Comparison of ENCODE assay signal across 16 cellular contexts in genomic region chr4:183297675-183298074, GRCh38. TPM values are rescaled to one million over a fixed set of nuclear protein-coding genes. Genes with fewer than 3 reads are reported as not detected.
DNase-seq lines count a peak whose midpoint lies in the region; ATAC-seq and FAIRE-seq lines count a peak whose summit lies in the region.
"Had no signal": no experiment of that assay in that cellular context is flagged by ENCODE, and none has a peak within 500 bp of the region (broad histone marks: within the 10 kb centered on the region; RNA-seq: fewer than 3 reads in every experiment).

No MANE protein-coding gene starts in this region.

- DNase-seq in LoVo (ENCODE audit: low spot score) (no peak), sciatic nerve (ENCODE audit: low spot score) (no peak), urothelium cell line (ENCODE audit: low spot score) (no peak), NCI-H345 (lab: John Stamatoyannopoulos, UW) (no peak)
- DNase-seq: DMS 273 treated with DMSO at 0.1 percent for 48 hours; Karpas-422; stimulated activated CD4-positive, alpha-beta T cell treated with anti-CD3 and anti-CD28 coated beads, Interleukin-15, amount 100 ng/mL, for 24 hours had no signal

- FAIRE-seq in urothelium cell line (lab: Jason Lieb, UNC), result no peak
- FAIRE-seq: bronchial epithelial cell, endothelial cell of umbilical vein had no signal

- intact Hi-C loops in sciatic nerve (cut with DNase I), result no loop called here

- peak; percentile 87 for ATAC-seq in GM18520 (IDR thresholded peaks at IDR 0.05; ENCODE audit: unreplicated experiment)
- peak; percentile 77 for ATAC-seq in GM21423 (IDR thresholded peaks at IDR 0.05; ENCODE audit: unreplicated experiment)
- ATAC-seq in HG02973 (IDR thresholded peaks at IDR 0.05; ENCODE audit: unreplicated experiment), result peak; percentile 86
- ATAC-seq in HG03558 (IDR thresholded peaks at IDR 0.05; ENCODE audit: extremely low read depth, unreplicated experiment), result peak; percentile 81
- no peak for ATAC-seq in sciatic nerve

RNA-seq across cellular contexts. Expression of gene CLDN22, which starts 22.4 kb away (rescaled TPM):
- not detected for total RNA-seq in sciatic nerve
- total RNA-seq: bronchial epithelial cell, endothelial cell of umbilical vein, hepatocyte, lung microvascular endothelial cell, omental fat pad had no signal

RNA-seq across cellular contexts. Expression of gene CLDN24, which starts 24.6 kb away (rescaled TPM):
- total RNA-seq in sciatic nerve, result not detected
- total RNA-seq: bronchial epithelial cell, endothelial cell of umbilical vein, hepatocyte, lung microvascular endothelial cell, omental fat pad had no signal
